8 cellular contexts compared by ENCODE assay signal in the genomic region with DNA sequence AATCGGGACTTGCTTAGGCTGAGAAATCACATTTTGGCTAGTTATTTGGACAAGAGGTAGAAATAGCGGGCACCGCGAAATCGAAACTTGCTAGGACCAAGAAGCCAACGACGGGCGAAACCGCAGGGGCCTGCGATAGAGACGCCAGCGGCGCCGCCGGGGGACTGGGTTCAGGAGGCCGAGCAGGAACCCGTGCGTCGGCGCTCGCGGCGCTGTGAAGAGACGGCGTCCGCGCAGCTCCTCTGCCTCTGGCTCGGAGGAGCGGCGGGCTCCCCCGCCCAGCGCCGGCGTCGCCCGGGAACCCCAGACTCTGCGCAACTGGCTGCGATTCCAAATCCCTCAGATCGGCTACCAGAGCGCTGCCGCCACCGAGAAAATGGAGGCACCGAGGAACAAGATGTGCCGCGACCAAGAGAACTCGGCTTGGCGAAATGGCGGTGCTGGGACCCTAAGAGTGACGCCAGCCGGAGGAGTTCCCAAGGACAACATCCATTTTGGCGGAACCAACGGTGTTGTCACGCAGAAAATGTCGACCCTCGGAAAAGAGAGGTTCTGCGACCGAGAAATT. TPM values are rescaled to one million over a fixed set of nuclear protein-coding genes. Genes with fewer than 3 reads are reported as not detected.
DNase-seq lines count a peak whose midpoint lies in the region; ATAC-seq and TF ChIP-seq lines count a peak whose summit lies in the region.

No MANE protein-coding gene starts in this region.

- peaks cover 0 to 2% (median 0%) of the 10 kb centered on the region in 7 donors for H3K9me3 Mint-ChIP-seq in CD4-positive, CD25-positive, alpha-beta regulatory T cell

- H3K27ac Mint-ChIP-seq in CD4-positive, CD25-positive, alpha-beta regulatory T cell = peak overlapping the region; percentile 99 to 100 (median 99)

- WGBS in HUES64 = under 1% methylated on average over 57 of the region's 57 CpGs

- H3K27ac ChIP-seq in CD4-positive, CD25-positive, alpha-beta regulatory T cell (ENCODE audit: insufficient read depth, low read length, poor library complexity, severe bottlenecking) = peak overlapping the region; percentile 99
- H3K27ac ChIP-seq in HUES64 (ENCODE audit: low read depth, low read length) = peak overlapping the region; percentile 85
- peak overlapping the region; percentile 98 for H3K27ac ChIP-seq in neutrophil

- peak; percentile 32 to 33 for ATAC-seq in CD4-positive, CD25-positive, alpha-beta regulatory T cell (ENCODE audit: low read depth in 2 of 2)
- ATAC-seq in GM19467 (IDR thresholded peaks at IDR 0.05; ENCODE audit: unreplicated experiment) = peak; percentile 19

- peak overlapping the region; percentile 92 for H3K9ac ChIP-seq in HUES64 (ENCODE audit: low read depth, low read length)

- H3K4me1 ChIP-seq in CD4-positive, CD25-positive, alpha-beta regulatory T cell (ENCODE audit: control insufficient read depth, insufficient read depth, low read length, poor library complexity, severe bottlenecking) = peaks cover 43% of the 10 kb centered on the region
- peaks cover 17% of the 10 kb centered on the region for H3K4me1 ChIP-seq in HUES64 (ENCODE audit: insufficient read depth, low read length)
- peaks cover 36 to 41% of the 10 kb centered on the region in 2 experiments for H3K4me1 ChIP-seq in neutrophil (ENCODE audit: control insufficient read depth in 1 of 2, insufficient read depth in 1 of 2, low read depth in 1 of 2, low read length in 1 of 2)

- no peaks in the 10 kb centered on the region for H3K9me3 ChIP-seq in CD4-positive, CD25-positive, alpha-beta regulatory T cell (ENCODE audit: control insufficient read depth in 2 of 2, low read length in 2 of 2)
- H3K9me3 ChIP-seq in HUES64 (ENCODE audit: insufficient read depth, low read depth, low read length) (no peaks in the 10 kb centered on the region), neutrophil (no peaks in the 10 kb centered on the region)

- no peaks in the 10 kb centered on the region for H3K27me3 ChIP-seq in CD4-positive, CD25-positive, alpha-beta regulatory T cell (ENCODE audit: control insufficient read depth, insufficient read depth, low read length)
- no peaks in the 10 kb centered on the region for H3K27me3 ChIP-seq in HUES64 (ENCODE audit: insufficient read depth, low read length)
- H3K27me3 ChIP-seq in neutrophil = no peaks in the 10 kb centered on the region

- H3K4me1 Mint-ChIP-seq in CD4-positive, CD25-positive, alpha-beta regulatory T cell = peaks cover 15 to 55% (median 36%) of the 10 kb centered on the region in 4 donors

- peaks cover 6% of the 10 kb centered on the region for H3K27me3 Mint-ChIP-seq in CD4-positive, CD25-positive, alpha-beta regulatory T cell

- peaks cover 18% of the 10 kb centered on the region for H3K36me3 Mint-ChIP-seq in CD4-positive, CD25-positive, alpha-beta regulatory T cell

- H3K36me3 ChIP-seq in CD4-positive, CD25-positive, alpha-beta regulatory T cell (ENCODE audit: control insufficient read depth, insufficient read depth, low read length) = peaks cover 12% of the 10 kb centered on the region
- H3K36me3 ChIP-seq in HUES64 (ENCODE audit: insufficient read depth, low read length) (peaks cover 12% of the 10 kb centered on the region), neutrophil (peaks cover 9% of the 10 kb centered on the region)

- H3K4me3 ChIP-seq in CD4-positive, CD25-positive, alpha-beta regulatory T cell (ENCODE audit: low read depth, low read length) = peak overlapping the region; percentile 100
- H3K4me3 ChIP-seq in HUES64 (ENCODE audit: low read length) (peak overlapping the region; percentile 88), neutrophil (ENCODE audit: low read depth in 1 of 2, low read length in 1 of 2) (peak overlapping the region; percentile 65 to 79)

- peak; percentile 66 to 87 (median 85) for DNase-seq in CD4-positive, CD25-positive, alpha-beta regulatory T cell
- DNase-seq in RPMI8226 (peak; percentile 92), germinal center (ENCODE audit: low spot score) (peak; percentile 59), superior temporal gyrus (ENCODE audit: extremely low spot score) (peak; percentile 82)
- peak; percentile 69 for DNase-seq in activated naive CD4-positive, alpha-beta T cell treated with Interleukin-2 at 50 U/mL for 16 hours

- peak overlapping the region; percentile 97 to 98 (median 98) for H3K4me3 Mint-ChIP-seq in CD4-positive, CD25-positive, alpha-beta regulatory T cell

- no peak for TF ChIP-seq CTCF in neutrophil (IDR thresholded peaks at IDR 0.05)

RNA-seq across cellular contexts. Expression of gene ANXA2R, which starts 26.2 kb away (rescaled TPM):
- 38.7 TPM for total RNA-seq in CD4-positive, CD25-positive, alpha-beta regulatory T cell
- 10 to 100 TPM; 35.8 to 69.7 (median 55.7) TPM for polyA plus RNA-seq in CD4-positive, CD25-positive, alpha-beta regulatory T cell
- polyA plus RNA-seq in HUES64 (2013, experiment 1 of 2) = 0.15 TPM
- polyA plus RNA-seq in HUES64 (2013, experiment 2 of 2) = not detected

RNA-seq across cellular contexts. Expression of gene ZNF131, which starts 54.4 kb away (rescaled TPM):
- total RNA-seq in CD4-positive, CD25-positive, alpha-beta regulatory T cell = 77.9 TPM
- 10 to 100 TPM; 41.4 to 62.6 (median 53.8) TPM for polyA plus RNA-seq in CD4-positive, CD25-positive, alpha-beta regulatory T cell
- polyA plus RNA-seq in HUES64 (2013, experiment 1 of 2) = 30.4 TPM
- polyA plus RNA-seq in HUES64 (2013, experiment 2 of 2) = 31.8 TPM

Comparison
In these comparisons a context has a peak if more than half of its experiments do, and no peak if none do; other contexts are left out.
1. Peak in every context shown above with its lines: DNase-seq, ATAC-seq, H3K4me3 ChIP-seq and H3K27ac ChIP-seq.